Comparison of ENCODE assay signal across 1 cellular context in the genomic region with DNA sequence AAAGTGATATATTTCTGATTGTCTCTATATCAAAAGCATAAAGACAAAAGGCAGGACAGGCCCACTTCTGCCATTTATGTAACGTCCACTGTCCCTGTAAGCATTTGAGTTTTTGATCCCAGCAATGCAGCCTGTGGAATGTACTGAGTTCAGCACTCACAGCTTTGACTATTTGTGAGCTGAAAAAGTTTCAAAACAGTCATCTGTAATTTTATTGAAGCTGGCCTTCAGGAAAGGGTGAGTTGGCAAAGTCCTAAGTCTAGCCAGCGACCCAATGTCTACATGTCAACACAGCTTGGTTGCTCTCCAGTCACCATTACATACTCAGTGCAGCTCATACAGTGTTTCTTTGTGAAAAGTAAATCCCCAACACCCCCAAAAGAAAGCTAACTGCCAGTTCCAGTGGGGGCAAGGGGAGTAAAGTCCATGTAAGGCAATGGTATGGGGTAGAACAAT.
TF ChIP-seq lines count a peak whose summit lies in the region.

No MANE protein-coding gene starts in this region.

TF ChIP-seq in HepG2, 621 proteins besides CTCF, POLR2A, EP300 and RAD21 (continued from another document and continues in another):
- TF ChIP-seq, protein P1, sequence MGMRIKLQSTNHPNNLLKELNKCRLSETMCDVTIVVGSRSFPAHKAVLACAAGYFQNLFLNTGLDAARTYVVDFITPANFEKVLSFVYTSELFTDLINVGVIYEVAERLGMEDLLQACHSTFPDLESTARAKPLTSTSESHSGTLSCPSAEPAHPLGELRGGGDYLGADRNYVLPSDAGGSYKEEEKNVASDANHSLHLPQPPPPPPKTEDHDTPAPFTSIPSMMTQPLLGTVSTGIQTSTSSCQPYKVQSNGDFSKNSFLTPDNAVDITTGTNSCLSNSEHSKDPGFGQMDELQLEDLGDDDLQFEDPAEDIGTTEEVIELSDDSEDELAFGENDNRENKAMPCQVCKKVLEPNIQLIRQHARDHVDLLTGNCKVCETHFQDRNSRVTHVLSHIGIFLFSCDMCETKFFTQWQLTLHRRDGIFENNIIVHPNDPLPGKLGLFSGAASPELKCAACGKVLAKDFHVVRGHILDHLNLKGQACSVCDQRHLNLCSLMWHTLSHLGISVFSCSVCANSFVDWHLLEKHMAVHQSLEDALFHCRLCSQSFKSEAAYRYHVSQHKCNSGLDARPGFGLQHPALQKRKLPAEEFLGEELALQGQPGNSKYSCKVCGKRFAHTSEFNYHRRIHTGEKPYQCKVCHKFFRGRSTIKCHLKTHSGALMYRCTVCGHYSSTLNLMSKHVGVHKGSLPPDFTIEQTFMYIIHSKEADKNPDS (CRISPR knock-in tag; IDR thresholded peaks at IDR 0.05), result no peak
- no peak for TF ChIP-seq RARG (CRISPR knock-in tag; IDR thresholded peaks at IDR 0.05; ENCODE audit: low read depth)
- TF ChIP-seq NFYC (CRISPR knock-in tag; IDR thresholded peaks at IDR 0.05), result no peak; the same call in 1 of the 2 replicates
- TF ChIP-seq FOXO1 (CRISPR knock-in tag; IDR thresholded peaks at IDR 0.05), result peak; percentile 81
- TF ChIP-seq CEBPG (CRISPR knock-in tag; IDR thresholded peaks at IDR 0.05), result peak; percentile 43; the same call in 1 of the 2 replicates
- TF ChIP-seq TBL1XR1 (IDR thresholded peaks at IDR 0.05; ENCODE audit: borderline replicate concordance, low read length, partially characterized antibody), result no peak
- peak; percentile 62 for TF ChIP-seq HNF1B (CRISPR knock-in tag; IDR thresholded peaks at IDR 0.05)
- TF ChIP-seq ZNF33A (CRISPR knock-in tag; IDR thresholded peaks at IDR 0.05; ENCODE audit: borderline replicate concordance), result no peak
- TF ChIP-seq DNMT3B (CRISPR knock-in tag; conservative IDR thresholded peaks at IDR 0.05), result no peak
- TF ChIP-seq ZNF446 (CRISPR knock-in tag; IDR thresholded peaks at IDR 0.05), result no peak
- TF ChIP-seq, protein P2, sequence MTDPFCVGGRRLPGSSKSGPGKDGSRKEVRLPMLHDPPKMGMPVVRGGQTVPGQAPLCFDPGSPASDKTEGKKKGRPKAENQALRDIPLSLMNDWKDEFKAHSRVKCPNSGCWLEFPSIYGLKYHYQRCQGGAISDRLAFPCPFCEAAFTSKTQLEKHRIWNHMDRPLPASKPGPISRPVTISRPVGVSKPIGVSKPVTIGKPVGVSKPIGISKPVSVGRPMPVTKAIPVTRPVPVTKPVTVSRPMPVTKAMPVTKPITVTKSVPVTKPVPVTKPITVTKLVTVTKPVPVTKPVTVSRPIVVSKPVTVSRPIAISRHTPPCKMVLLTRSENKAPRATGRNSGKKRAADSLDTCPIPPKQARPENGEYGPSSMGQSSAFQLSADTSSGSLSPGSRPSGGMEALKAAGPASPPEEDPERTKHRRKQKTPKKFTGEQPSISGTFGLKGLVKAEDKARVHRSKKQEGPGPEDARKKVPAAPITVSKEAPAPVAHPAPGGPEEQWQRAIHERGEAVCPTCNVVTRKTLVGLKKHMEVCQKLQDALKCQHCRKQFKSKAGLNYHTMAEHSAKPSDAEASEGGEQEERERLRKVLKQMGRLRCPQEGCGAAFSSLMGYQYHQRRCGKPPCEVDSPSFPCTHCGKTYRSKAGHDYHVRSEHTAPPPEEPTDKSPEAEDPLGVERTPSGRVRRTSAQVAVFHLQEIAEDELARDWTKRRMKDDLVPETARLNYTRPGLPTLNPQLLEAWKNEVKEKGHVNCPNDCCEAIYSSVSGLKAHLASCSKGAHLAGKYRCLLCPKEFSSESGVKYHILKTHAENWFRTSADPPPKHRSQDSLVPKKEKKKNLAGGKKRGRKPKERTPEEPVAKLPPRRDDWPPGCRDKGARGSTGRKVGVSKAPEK (CRISPR knock-in tag; IDR thresholded peaks at IDR 0.05; ENCODE audit: borderline replicate concordance), result no peak
- TF ChIP-seq ZNF17 (CRISPR knock-in tag; IDR thresholded peaks at IDR 0.05), result no peak
- no peak for TF ChIP-seq NKX3-1 (CRISPR knock-in tag; IDR thresholded peaks at IDR 0.05)
- no peak for TF ChIP-seq KAT2B (IDR thresholded peaks at IDR 0.05; ENCODE audit: borderline replicate concordance, low read depth, low read length)
- TF ChIP-seq CREBL2 (CRISPR knock-in tag; IDR thresholded peaks at IDR 0.05; ENCODE audit: borderline replicate concordance), result no peak
- peak; percentile 58; the same call in 1 of the 2 replicates for TF ChIP-seq FOXA1 (IDR thresholded peaks at IDR 0.05)
- peak; percentile 91 for TF ChIP-seq FOXA1 (CRISPR knock-in tag; IDR thresholded peaks at IDR 0.05)
- no peak for TF ChIP-seq NAIF1 (CRISPR knock-in tag; IDR thresholded peaks at IDR 0.05; ENCODE audit: borderline replicate concordance)
- peak; percentile 84 for TF ChIP-seq FOXA3 (CRISPR knock-in tag; IDR thresholded peaks at IDR 0.05)
- no peak for TF ChIP-seq ZNF737 (CRISPR knock-in tag; IDR thresholded peaks at IDR 0.05; ENCODE audit: borderline replicate concordance)
- TF ChIP-seq GTF3A (CRISPR knock-in tag; conservative IDR thresholded peaks at IDR 0.05), result no peak
- no peak for TF ChIP-seq AGO2 (optimal IDR thresholded peaks at IDR 0.05; ENCODE audit: low read depth, low read length)
- no peak for TF ChIP-seq ZNF143 (CRISPR knock-in tag; IDR thresholded peaks at IDR 0.05)
- TF ChIP-seq CCDC6 (CRISPR knock-in tag; IDR thresholded peaks at IDR 0.05), result no peak
- no peak for TF ChIP-seq AKAP8 (CRISPR knock-in tag; IDR thresholded peaks at IDR 0.05)
- no peak for TF ChIP-seq ZXDC (CRISPR knock-in tag; IDR thresholded peaks at IDR 0.05)
- no peak for TF ChIP-seq ZNF780A (CRISPR knock-in tag; IDR thresholded peaks at IDR 0.05)
- TF ChIP-seq ZFP36L1 (CRISPR knock-in tag; IDR thresholded peaks at IDR 0.05), result 0 out of 2 replicates have a peak, but pooled peaks have one; percentile 55
- no peak for TF ChIP-seq ZNF691 (CRISPR knock-in tag; IDR thresholded peaks at IDR 0.05; ENCODE audit: borderline replicate concordance, low read depth)
- no peak for TF ChIP-seq ZSCAN30 (CRISPR knock-in tag; IDR thresholded peaks at IDR 0.05)
- no peak for TF ChIP-seq THAP9 (CRISPR knock-in tag; IDR thresholded peaks at IDR 0.05; ENCODE audit: borderline replicate concordance)
- 0 out of 2 replicates have a peak, but pooled peaks have one; percentile 61 for TF ChIP-seq ZNF800 (CRISPR knock-in tag; IDR thresholded peaks at IDR 0.05)
- TF ChIP-seq, protein P3, sequence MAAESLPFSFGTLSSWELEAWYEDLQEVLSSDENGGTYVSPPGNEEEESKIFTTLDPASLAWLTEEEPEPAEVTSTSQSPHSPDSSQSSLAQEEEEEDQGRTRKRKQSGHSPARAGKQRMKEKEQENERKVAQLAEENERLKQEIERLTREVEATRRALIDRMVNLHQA (CRISPR knock-in tag; IDR thresholded peaks at IDR 0.05), result no peak
- no peak for TF ChIP-seq SMARCC2 (IDR thresholded peaks at IDR 0.05)
- TF ChIP-seq, protein P4, sequence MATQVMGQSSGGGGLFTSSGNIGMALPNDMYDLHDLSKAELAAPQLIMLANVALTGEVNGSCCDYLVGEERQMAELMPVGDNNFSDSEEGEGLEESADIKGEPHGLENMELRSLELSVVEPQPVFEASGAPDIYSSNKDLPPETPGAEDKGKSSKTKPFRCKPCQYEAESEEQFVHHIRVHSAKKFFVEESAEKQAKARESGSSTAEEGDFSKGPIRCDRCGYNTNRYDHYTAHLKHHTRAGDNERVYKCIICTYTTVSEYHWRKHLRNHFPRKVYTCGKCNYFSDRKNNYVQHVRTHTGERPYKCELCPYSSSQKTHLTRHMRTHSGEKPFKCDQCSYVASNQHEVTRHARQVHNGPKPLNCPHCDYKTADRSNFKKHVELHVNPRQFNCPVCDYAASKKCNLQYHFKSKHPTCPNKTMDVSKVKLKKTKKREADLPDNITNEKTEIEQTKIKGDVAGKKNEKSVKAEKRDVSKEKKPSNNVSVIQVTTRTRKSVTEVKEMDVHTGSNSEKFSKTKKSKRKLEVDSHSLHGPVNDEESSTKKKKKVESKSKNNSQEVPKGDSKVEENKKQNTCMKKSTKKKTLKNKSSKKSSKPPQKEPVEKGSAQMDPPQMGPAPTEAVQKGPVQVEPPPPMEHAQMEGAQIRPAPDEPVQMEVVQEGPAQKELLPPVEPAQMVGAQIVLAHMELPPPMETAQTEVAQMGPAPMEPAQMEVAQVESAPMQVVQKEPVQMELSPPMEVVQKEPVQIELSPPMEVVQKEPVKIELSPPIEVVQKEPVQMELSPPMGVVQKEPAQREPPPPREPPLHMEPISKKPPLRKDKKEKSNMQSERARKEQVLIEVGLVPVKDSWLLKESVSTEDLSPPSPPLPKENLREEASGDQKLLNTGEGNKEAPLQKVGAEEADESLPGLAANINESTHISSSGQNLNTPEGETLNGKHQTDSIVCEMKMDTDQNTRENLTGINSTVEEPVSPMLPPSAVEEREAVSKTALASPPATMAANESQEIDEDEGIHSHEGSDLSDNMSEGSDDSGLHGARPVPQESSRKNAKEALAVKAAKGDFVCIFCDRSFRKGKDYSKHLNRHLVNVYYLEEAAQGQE (IDR thresholded peaks at IDR 0.05; ENCODE audit: borderline replicate concordance in 1 of 2, low read depth in 1 of 2, low read length in 2 of 2), result 0 out of 4 replicates have a peak, but pooled peaks of 1 of the 2 experiments have one; percentile 16
- no peak for TF ChIP-seq ZNF282 (IDR thresholded peaks at IDR 0.05; ENCODE audit: partially characterized antibody)
- TF ChIP-seq ZBTB38 (CRISPR knock-in tag; IDR thresholded peaks at IDR 0.05), result no peak
- no peak for TF ChIP-seq SOX6 (IDR thresholded peaks at IDR 0.05)
- TF ChIP-seq SOX6 (CRISPR knock-in tag; IDR thresholded peaks at IDR 0.05), result peak; percentile 77
- TF ChIP-seq NONO (IDR thresholded peaks at IDR 0.05), result no peak
- no peak for TF ChIP-seq NONO (CRISPR knock-in tag; conservative IDR thresholded peaks at IDR 0.05)
- TF ChIP-seq U2AF1 (optimal IDR thresholded peaks at IDR 0.05; ENCODE audit: low read depth, low read length), result no peak
- TF ChIP-seq ZNF12 (CRISPR knock-in tag; IDR thresholded peaks at IDR 0.05), result 0 out of 2 replicates have a peak, but pooled peaks have one; percentile 55
